Comparison of ENCODE assay signal across 1 cellular context in genomic region chr2:27086090-27086721, GRCh38.
TF ChIP-seq lines count a peak whose summit lies in the region.

No MANE protein-coding gene starts in this region.

TF ChIP-seq in HepG2, 621 proteins besides CTCF, POLR2A, EP300 and RAD21 (continued from another document and continues in another):
- TF ChIP-seq ZNF512B (CRISPR knock-in tag; IDR thresholded peaks at IDR 0.05; ENCODE audit: borderline replicate concordance) = no peak
- TF ChIP-seq CBX5 (CRISPR knock-in tag; IDR thresholded peaks at IDR 0.05; ENCODE audit: borderline replicate concordance) = peak; percentile 71; the same call in 1 of the 2 replicates
- TF ChIP-seq ASH2L (IDR thresholded peaks at IDR 0.05; ENCODE audit: insufficient read length, low read depth, low read length) = peak; percentile 63
- peak; percentile 46; the same call in 1 of the 2 replicates for TF ChIP-seq KMT2B (CRISPR knock-in tag; IDR thresholded peaks at IDR 0.05)
- no peak for TF ChIP-seq ZNF138 (CRISPR knock-in tag; IDR thresholded peaks at IDR 0.05; ENCODE audit: low read depth)
- no peak for TF ChIP-seq CHD2 (IDR thresholded peaks at IDR 0.05; ENCODE audit: low read depth, low read length)
- peak; percentile 32; the same call in 1 of the 2 replicates for TF ChIP-seq DPF2 (CRISPR knock-in tag; IDR thresholded peaks at IDR 0.05; ENCODE audit: borderline replicate concordance, low read depth)
- peak; percentile 73; the same call in 1 of the 2 replicates for TF ChIP-seq ZNF639 (CRISPR knock-in tag; conservative IDR thresholded peaks at IDR 0.05)
- TF ChIP-seq TP53 (CRISPR knock-in tag; conservative IDR thresholded peaks at IDR 0.05) = no peak
- peak; percentile 67; the same call in 1 of the 2 replicates for TF ChIP-seq PHF8 (CRISPR knock-in tag; IDR thresholded peaks at IDR 0.05)
- TF ChIP-seq ZC3H13 (CRISPR knock-in tag; IDR thresholded peaks at IDR 0.05) = peak; percentile 96
- no peak for TF ChIP-seq AGO1 (IDR thresholded peaks at IDR 0.05; ENCODE audit: low read depth, low read length, poor library complexity, severe bottlenecking)
- 0 out of 2 replicates have a peak, but pooled peaks have one; percentile 85 for TF ChIP-seq ZNF275 (CRISPR knock-in tag; IDR thresholded peaks at IDR 0.05; ENCODE audit: borderline replicate concordance)
- no peak; the same call in 1 of the 2 replicates for TF ChIP-seq ZFP37 (CRISPR knock-in tag; IDR thresholded peaks at IDR 0.05; ENCODE audit: borderline replicate concordance)
- TF ChIP-seq ZNF547 (CRISPR knock-in tag; IDR thresholded peaks at IDR 0.05) = peak; percentile 67; the same call in 1 of the 2 replicates
- TF ChIP-seq ZNF292 (CRISPR knock-in tag; IDR thresholded peaks at IDR 0.05; ENCODE audit: borderline replicate concordance, low read depth) = no peak
- TF ChIP-seq ZNF224 (CRISPR knock-in tag; IDR thresholded peaks at IDR 0.05) = no peak
- peak; percentile 95 for TF ChIP-seq HOXA5 (CRISPR knock-in tag; IDR thresholded peaks at IDR 0.05)
- peak; percentile 96; the same call in 1 of the 2 replicates for TF ChIP-seq RELA (CRISPR knock-in tag; IDR thresholded peaks at IDR 0.05)
- TF ChIP-seq HMGXB4 (CRISPR knock-in tag; IDR thresholded peaks at IDR 0.05; ENCODE audit: borderline replicate concordance in 1 of 2, low read depth in 1 of 2) = peak; percentile 96
- TF ChIP-seq NR0B2 (CRISPR knock-in tag; IDR thresholded peaks at IDR 0.05) = peak; percentile 53; the same call in 1 of the 2 replicates
- TF ChIP-seq TARDBP (CRISPR knock-in tag; IDR thresholded peaks at IDR 0.05) = 0 out of 2 replicates have a peak, but pooled peaks have one; percentile 49
- peak; percentile 91; the same call in 1 of the 2 replicates for TF ChIP-seq ETS1 (CRISPR knock-in tag; IDR thresholded peaks at IDR 0.05)
- no peak for TF ChIP-seq RERE (CRISPR knock-in tag; IDR thresholded peaks at IDR 0.05; ENCODE audit: low read depth)
- peak; percentile 74 for TF ChIP-seq GMEB1 (CRISPR knock-in tag; IDR thresholded peaks at IDR 0.05; ENCODE audit: borderline replicate concordance)
- TF ChIP-seq ZNF329 (CRISPR knock-in tag; IDR thresholded peaks at IDR 0.05; ENCODE audit: low read depth) = peak; percentile 50
- no peak; the same call in 1 of the 2 replicates for TF ChIP-seq ARID4A (CRISPR knock-in tag; IDR thresholded peaks at IDR 0.05; ENCODE audit: borderline replicate concordance)
- peak; percentile 89 for TF ChIP-seq THAP11 (CRISPR knock-in tag; IDR thresholded peaks at IDR 0.05)
- TF ChIP-seq HOXA7 (CRISPR knock-in tag; IDR thresholded peaks at IDR 0.05) = no peak
- no peak for TF ChIP-seq BORCS8-MEF2B (CRISPR knock-in tag; IDR thresholded peaks at IDR 0.05)
- no peak for TF ChIP-seq PCBP2 (optimal IDR thresholded peaks at IDR 0.05; ENCODE audit: low read depth, low read length, poor library complexity, severe bottlenecking)
- no peak for TF ChIP-seq ATF1 (CRISPR knock-in tag; IDR thresholded peaks at IDR 0.05)
- no peak for TF ChIP-seq GRHL1 (CRISPR knock-in tag; conservative IDR thresholded peaks at IDR 0.05)
